In genomic region chr18:2654828-2655152, GRCh38 we compare ENCODE assay signal across 8 cellular contexts. TPM values are rescaled to one million over a fixed set of nuclear protein-coding genes. Genes with fewer than 3 reads are reported as not detected.
DNase-seq lines count a peak whose midpoint lies in the region; ATAC-seq lines count a peak whose summit lies in the region.

No MANE protein-coding gene starts in this region.

- DNase-seq in NCI-H1092 treated with DMSO at 0.1 percent for 48 hours (lab: John Stamatoyannopoulos, UW) (peak; percentile 3), NCI-H1092 (lab: John Stamatoyannopoulos, UW) (no peak), cerebellum (ENCODE audit: low spot score) (no peak), NCI-H226 (no peak)
- no peak for DNase-seq in activated naive CD8-positive, alpha-beta T cell treated with anti-CD3 and anti-CD28 coated beads for 36 hours

- no peak overlapping the region for H3K9ac ChIP-seq in iPS-15b (ENCODE audit: low read depth, low read length)

- H3K27ac Mint-ChIP-seq in activated naive CD8-positive, alpha-beta T cell treated with anti-CD3 and anti-CD28 coated beads for 36 hours, result peak overlapping the region; percentile 98
- peak overlapping the region; percentile 99 for H3K27ac Mint-ChIP-seq in stimulated activated memory B cell treated with anti-CD40 and anti-IgM and Interleukin-4, amounts not matched to agents 10 μg/mL and 1 μg/mL and 100 μg/mL, for 72 hours

- H3K4me1 Mint-ChIP-seq in activated naive CD8-positive, alpha-beta T cell treated with anti-CD3 and anti-CD28 coated beads for 36 hours, result peaks cover 31% of the 10 kb centered on the region
- peaks cover 34% of the 10 kb centered on the region for H3K4me1 Mint-ChIP-seq in stimulated activated memory B cell treated with anti-CD40 and anti-IgM and Interleukin-4, amounts not matched to agents 10 μg/mL and 1 μg/mL and 100 μg/mL, for 72 hours

- H3K27me3 Mint-ChIP-seq in activated naive CD8-positive, alpha-beta T cell treated with anti-CD3 and anti-CD28 coated beads for 36 hours, result no peaks in the 10 kb centered on the region
- no peaks in the 10 kb centered on the region for H3K27me3 Mint-ChIP-seq in stimulated activated memory B cell treated with anti-CD40 and anti-IgM and Interleukin-4, amounts not matched to agents 10 μg/mL and 1 μg/mL and 100 μg/mL, for 72 hours

- no peaks in the 10 kb centered on the region for H3K36me3 ChIP-seq in iPS-15b (ENCODE audit: control insufficient read depth, insufficient read depth, low read length)

- peaks cover 25% of the 10 kb centered on the region for H3K36me3 Mint-ChIP-seq in activated naive CD8-positive, alpha-beta T cell treated with anti-CD3 and anti-CD28 coated beads for 36 hours
- peaks cover 5% of the 10 kb centered on the region for H3K36me3 Mint-ChIP-seq in stimulated activated memory B cell treated with anti-CD40 and anti-IgM and Interleukin-4, amounts not matched to agents 10 μg/mL and 1 μg/mL and 100 μg/mL, for 72 hours

- peaks cover 49% of the 10 kb centered on the region for H3K27me3 ChIP-seq in iPS-15b (ENCODE audit: control insufficient read depth, insufficient read depth, low read length)

- no peaks in the 10 kb centered on the region for H3K9me3 Mint-ChIP-seq in activated naive CD8-positive, alpha-beta T cell treated with anti-CD3 and anti-CD28 coated beads for 36 hours
- no peaks in the 10 kb centered on the region for H3K9me3 Mint-ChIP-seq in stimulated activated memory B cell treated with anti-CD40 and anti-IgM and Interleukin-4, amounts not matched to agents 10 μg/mL and 1 μg/mL and 100 μg/mL, for 72 hours

- H3K4me1 ChIP-seq in iPS-15b (ENCODE audit: control insufficient read depth, insufficient read depth, low read length), result peaks cover 15% of the 10 kb centered on the region

- peak overlapping the region; percentile 94 for H3K4me3 Mint-ChIP-seq in activated naive CD8-positive, alpha-beta T cell treated with anti-CD3 and anti-CD28 coated beads for 36 hours
- H3K4me3 Mint-ChIP-seq in stimulated activated memory B cell treated with anti-CD40 and anti-IgM and Interleukin-4, amounts not matched to agents 10 μg/mL and 1 μg/mL and 100 μg/mL, for 72 hours, result peak overlapping the region; percentile 98

- peak overlapping the region; percentile 71 for H3K4me3 ChIP-seq in iPS-15b (ENCODE audit: low read depth, low read length)

- H3K9me3 ChIP-seq in iPS-15b (ENCODE audit: control insufficient read depth, insufficient read depth, low read length), result no peaks in the 10 kb centered on the region

- peak; percentile 38 for ATAC-seq in HG03460 (IDR thresholded peaks at IDR 0.05; ENCODE audit: unreplicated experiment)
- no peak for ATAC-seq in stimulated activated memory B cell treated with anti-CD40 and anti-IgM and Interleukin-4, amounts not matched to agents 10 μg/mL and 1 μg/mL and 100 μg/mL, for 72 hours

RNA-seq across cellular contexts. Expression of gene SMCHD1, which starts 0.7 kb away (rescaled TPM):
- 10 to 100 TPM; 85.1 to 97.2 TPM for total RNA-seq in activated naive CD8-positive, alpha-beta T cell treated with anti-CD3 and anti-CD28 coated beads for 36 hours
- 184 TPM for total RNA-seq in cerebellum
